In the genomic region with DNA sequence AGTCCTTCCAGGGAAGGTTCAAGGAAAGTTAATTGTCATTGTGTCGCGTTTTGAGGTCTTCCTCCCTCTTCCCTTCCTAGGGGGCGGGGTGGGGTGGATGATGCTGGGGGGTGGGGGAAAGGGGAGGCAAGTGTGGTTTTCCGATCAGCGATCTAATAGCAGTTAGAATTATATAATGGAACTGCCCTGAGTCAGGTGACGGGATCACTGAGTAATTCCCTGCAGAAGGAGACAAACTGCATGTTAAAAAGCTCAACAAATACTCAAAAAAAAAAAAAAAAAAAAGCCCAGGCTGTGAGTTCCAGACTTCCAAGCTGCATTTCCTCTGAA, we compare ENCODE assay signal across 8 cellular contexts.
DNase-seq lines count a peak whose midpoint lies in the region; ATAC-seq and TF ChIP-seq lines count a peak whose summit lies in the region.

No MANE protein-coding gene starts in this region.

- H3K4me1 ChIP-seq in CD8-positive, alpha-beta memory T cell (ENCODE audit: insufficient read depth, low read length) = peaks cover 11% of the 10 kb centered on the region
- H3K4me1 ChIP-seq in RWPE2 (ENCODE audit: insufficient read depth, poor library complexity, severe bottlenecking) = no peaks in the 10 kb centered on the region

- peaks cover 24 to 25% (median 25%) of the 10 kb centered on the region in 3 donors for H3K4me1 Mint-ChIP-seq in CD8-positive, alpha-beta memory T cell
- H3K4me1 Mint-ChIP-seq in progenitor cell of endocrine pancreas (ENCODE audit: low read depth) = peaks cover 18% of the 10 kb centered on the region

- H3K27me3 Mint-ChIP-seq in CD8-positive, alpha-beta memory T cell = peaks cover 17 to 59% of the 10 kb centered on the region in 2 donors
- H3K27me3 Mint-ChIP-seq in progenitor cell of endocrine pancreas = peaks cover 71% of the 10 kb centered on the region

- H3K27ac ChIP-seq in CD8-positive, alpha-beta memory T cell (ENCODE audit: low read depth, low read length) = no peak overlapping the region
- H3K27ac ChIP-seq in RWPE2 (ENCODE audit: poor library complexity, severe bottlenecking) = no peak overlapping the region

- CTCF ChIA-PET in CD8-positive, alpha-beta memory T cell (lab: Charles Lee) = no interaction called here

- in situ Hi-C loops in GM13977 (cut with MboI; ENCODE audit: low pct_unique_long_range_greater_than_20kb, low sequenced_read_pairs, unreplicated experiment) = no loop called here

- DNase-seq in CD8-positive, alpha-beta memory T cell = no peak
- DNase-seq in RWPE2 (ENCODE audit: low spot score) (no peak), epithelial cell of proximal tubule (ENCODE audit: low read depth) (no peak), progenitor cell of endocrine pancreas (ENCODE audit: low spot score, unreplicated experiment) (no peak), GM13977 (ENCODE audit: low spot score) (no peak), activated gamma-delta T cell (lab: John Stamatoyannopoulos, UW) (no peak)

- POLR2A ChIA-PET in CD8-positive, alpha-beta memory T cell (lab: Charles Lee) = no interaction called here

- H3K27ac Mint-ChIP-seq in CD8-positive, alpha-beta memory T cell = peak overlapping the region in 2 of 8 donors; percentile 28 to 44
- no peak overlapping the region for H3K27ac Mint-ChIP-seq in progenitor cell of endocrine pancreas

- peak overlapping the region; percentile 66 for H3K4me3 ChIP-seq in CD8-positive, alpha-beta memory T cell (ENCODE audit: low read length)
- H3K4me3 ChIP-seq in RWPE2 (ENCODE audit: severe bottlenecking) (peak overlapping the region; percentile 27), epithelial cell of proximal tubule (ENCODE audit: low read depth, low read length) (peak overlapping the region; percentile 76)

- ATAC-seq in RWPE2 (ENCODE audit: low read depth) (no peak), GM21825 (IDR thresholded peaks at IDR 0.05; ENCODE audit: unreplicated experiment) (no peak), HG03097 (IDR thresholded peaks at IDR 0.05; ENCODE audit: low FRiP score, unreplicated experiment) (no peak)

- no peak for TF ChIP-seq CTCF in RWPE2 (IDR thresholded peaks at IDR 0.05; ENCODE audit: poor library complexity, severe bottlenecking)
- no peak for TF ChIP-seq CTCF in epithelial cell of proximal tubule (conservative IDR thresholded peaks at IDR 0.05; ENCODE audit: low read depth, low read length)
- no peak for TF ChIP-seq CTCF in progenitor cell of endocrine pancreas (IDR thresholded peaks at IDR 0.05; ENCODE audit: unreplicated experiment)
- no peak for TF ChIP-seq CTCF in GM13977 (IDR thresholded peaks at IDR 0.05; ENCODE audit: extremely low read depth, insufficient read depth, missing control alignments)

- peak overlapping the region; percentile 63 to 92 (median 86) for H3K4me3 Mint-ChIP-seq in CD8-positive, alpha-beta memory T cell
- H3K4me3 Mint-ChIP-seq in progenitor cell of endocrine pancreas (ENCODE audit: low read depth) = peak overlapping the region; percentile 42

- no peaks in the 10 kb centered on the region for H3K9me3 ChIP-seq in CD8-positive, alpha-beta memory T cell (ENCODE audit: low read length)
- no peaks in the 10 kb centered on the region for H3K9me3 ChIP-seq in RWPE2 (ENCODE audit: severe bottlenecking)

- no peaks in the 10 kb centered on the region for H3K9me3 Mint-ChIP-seq in CD8-positive, alpha-beta memory T cell
- H3K9me3 Mint-ChIP-seq in progenitor cell of endocrine pancreas (ENCODE audit: low read depth) = no peaks in the 10 kb centered on the region

- no peaks in the 10 kb centered on the region for H3K36me3 Mint-ChIP-seq in CD8-positive, alpha-beta memory T cell
- no peaks in the 10 kb centered on the region for H3K36me3 Mint-ChIP-seq in progenitor cell of endocrine pancreas (ENCODE audit: insufficient read depth)

- H3K27me3 ChIP-seq in CD8-positive, alpha-beta memory T cell (ENCODE audit: insufficient read depth, low read length, poor library complexity, severe bottlenecking) = peaks cover 14% of the 10 kb centered on the region
- peaks cover 9% of the 10 kb centered on the region for H3K27me3 ChIP-seq in RWPE2 (ENCODE audit: insufficient read depth, poor library complexity, severe bottlenecking)

- H3K36me3 ChIP-seq in CD8-positive, alpha-beta memory T cell (ENCODE audit: insufficient read depth, low read length) = no peaks in the 10 kb centered on the region
- H3K36me3 ChIP-seq in RWPE2 (ENCODE audit: low read depth) = no peaks in the 10 kb centered on the region
